8 cellular contexts compared by ENCODE assay signal in the genomic region with DNA sequence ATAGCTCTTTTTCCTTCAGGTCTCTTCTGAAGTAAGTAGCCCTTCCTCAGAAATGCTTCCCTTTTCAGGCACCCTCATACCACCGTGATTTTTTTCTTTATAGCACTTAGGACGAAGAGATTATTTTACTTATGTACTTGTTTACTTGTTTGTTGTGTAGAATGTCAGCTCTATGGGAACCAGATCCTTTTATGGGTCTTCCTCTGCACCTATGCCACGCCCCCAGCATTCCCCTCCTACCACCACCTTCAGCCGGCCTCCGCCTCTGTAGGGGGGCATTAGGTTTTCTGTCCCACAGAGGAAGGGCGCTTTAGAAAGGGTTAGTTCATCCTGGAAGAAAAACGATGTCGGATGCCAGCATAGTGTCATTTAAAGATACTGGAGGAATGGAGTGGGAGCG. TPM values are rescaled to one million over a fixed set of nuclear protein-coding genes. Genes with fewer than 3 reads are reported as not detected.
A peak's percentile ranks its signal among the peaks of the same experiment; 100 is the strongest.
DNase-seq lines count a peak whose midpoint lies in the region; ATAC-seq and TF ChIP-seq lines count a peak whose summit lies in the region.

No MANE protein-coding gene starts in this region.

- intact Hi-C loops in dorsolateral prefrontal cortex (cut with DNase I), result no loop called here

- no peak for ATAC-seq in HG03097 (IDR thresholded peaks at IDR 0.05; ENCODE audit: low FRiP score, unreplicated experiment)

- H3K9me3 ChIP-seq in right atrium auricular region, result no peaks in the 10 kb centered on the region

- H3K4me1 ChIP-seq in right atrium auricular region, result peaks cover 0 to 18% of the 10 kb centered on the region in 2 donors

- peaks cover 18% of the 10 kb centered on the region for H3K4me1 Mint-ChIP-seq in T-helper 2 cell treated with Interferon-gamma antibody and Interleukin-4, amounts not matched to agents 5 μg/mL and 100 μg/mL, for 36 hours (ENCODE audit: low read depth)
- peaks cover 18% of the 10 kb centered on the region for H3K4me1 Mint-ChIP-seq in nephron progenitor cell

- no peaks in the 10 kb centered on the region for H3K9me3 Mint-ChIP-seq in T-helper 2 cell treated with Interferon-gamma antibody and Interleukin-4, amounts not matched to agents 5 μg/mL and 100 μg/mL, for 36 hours
- H3K9me3 Mint-ChIP-seq in nephron progenitor cell, result no peaks in the 10 kb centered on the region

- H3K27me3 Mint-ChIP-seq in T-helper 2 cell treated with Interferon-gamma antibody and Interleukin-4, amounts not matched to agents 5 μg/mL and 100 μg/mL, for 36 hours (ENCODE audit: low read depth), result peaks cover 42% of the 10 kb centered on the region
- peaks cover 95% of the 10 kb centered on the region for H3K27me3 Mint-ChIP-seq in nephron progenitor cell (ENCODE audit: low read depth, poor library complexity)

- peaks cover 7% of the 10 kb centered on the region for H3K36me3 Mint-ChIP-seq in T-helper 2 cell treated with Interferon-gamma antibody and Interleukin-4, amounts not matched to agents 5 μg/mL and 100 μg/mL, for 36 hours (ENCODE audit: low read depth)
- H3K36me3 Mint-ChIP-seq in nephron progenitor cell (ENCODE audit: low read depth), result no peaks in the 10 kb centered on the region

- DNase-seq in T-helper 2 cell treated with Interferon-gamma antibody and Interleukin-4, amounts not matched to agents 5 μg/mL and 100 μg/mL, for 36 hours (ENCODE audit: low spot score), result no peak
- DNase-seq in T-helper 2 cell (no peak), NCI-H2227 (lab: John Stamatoyannopoulos, UW; ENCODE audit: unreplicated experiment) (peak; percentile 72), amniotic epithelial cell (ENCODE audit: low read depth) (peak; percentile 48), nephron progenitor cell (no peak), right atrium auricular region (ENCODE audit: low spot score) (no peak), dorsolateral prefrontal cortex (no peak)

- H3K27ac ChIP-seq in right atrium auricular region (no peak overlapping the region), dorsolateral prefrontal cortex (no peak overlapping the region)

- H3K4me3 ChIP-seq in right atrium auricular region, result no peak overlapping the region
- peak overlapping the region in 10 of 59 donors; percentile 72 to 93 (median 84) for H3K4me3 ChIP-seq in dorsolateral prefrontal cortex

- TF ChIP-seq CTCF in nephron progenitor cell (IDR thresholded peaks at IDR 0.05) (no peak), right atrium auricular region (IDR thresholded peaks at IDR 0.05) (no peak), dorsolateral prefrontal cortex (IDR thresholded peaks at IDR 0.05 in 54 of 56, conservative IDR thresholded peaks at IDR 0.05 in 2 of 56; ENCODE audit: low read depth in 1 of 56, partially characterized antibody in 56 of 56) (no peak)

- peak overlapping the region; percentile 38 for H3K27ac Mint-ChIP-seq in T-helper 2 cell treated with Interferon-gamma antibody and Interleukin-4, amounts not matched to agents 5 μg/mL and 100 μg/mL, for 36 hours
- H3K27ac Mint-ChIP-seq in nephron progenitor cell, result no peak overlapping the region

- H3K4me3 Mint-ChIP-seq in T-helper 2 cell treated with Interferon-gamma antibody and Interleukin-4, amounts not matched to agents 5 μg/mL and 100 μg/mL, for 36 hours, result peak overlapping the region; percentile 96
- peak overlapping the region; percentile 2 for H3K4me3 Mint-ChIP-seq in nephron progenitor cell

- no peaks in the 10 kb centered on the region for H3K36me3 ChIP-seq in right atrium auricular region

- H3K27me3 ChIP-seq in right atrium auricular region (peaks cover 0 to 14% of the 10 kb centered on the region in 2 donors), dorsolateral prefrontal cortex (peaks cover 0 to 52% (median 31%) of the 10 kb centered on the region in 45 donors)

RNA-seq across cellular contexts. Expression of a gene that starts 1.8 kb away (rescaled TPM):
- total RNA-seq in right atrium auricular region (not detected), dorsolateral prefrontal cortex (1 to 10 TPM in 119 of 120 experiments, under 1 TPM in 1; 0.63 to 5.4 (median 2.5) TPM)

RNA-seq across cellular contexts. Expression of a gene that starts 2.2 kb away (rescaled TPM):
- total RNA-seq in right atrium auricular region, result 1 to 10 TPM in 1 of 2 donors, not detected in 1; 1.3 TPM
- 10 to 100 TPM in 4 of 120 experiments, 1 to 10 TPM in 115, under 1 TPM in 1; 0.87 to 11.8 (median 5.2) TPM for total RNA-seq in dorsolateral prefrontal cortex

RNA-seq across cellular contexts. Expression of a gene that starts 12.7 kb away (rescaled TPM):
- total RNA-seq in right atrium auricular region (1 to 10 TPM; 2.5 to 3.9 TPM), dorsolateral prefrontal cortex (10 to 100 TPM in 1 of 120 experiments, 1 to 10 TPM in 119; 1.4 to 10.3 (median 2.9) TPM)

Comparison
In these comparisons a context has a peak if more than half of its experiments do, and no peak if none do; other contexts are left out.
1. DNase-seq: peak in NCI-H2227 (single experiment) and amniotic epithelial cell (single experiment); none in T-helper 2 cell treated with Interferon-gamma antibody and Interleukin-4, amounts not matched to agents 5 μg/mL and 100 μg/mL, for 36 hours (single experiment), T-helper 2 cell (0 of 5), nephron progenitor cell (single experiment), right atrium auricular region (single experiment) and dorsolateral prefrontal cortex (0 of 10).